ENCODE assay signal across 8 cellular contexts in genomic region chr18:59140287-59140885, GRCh38. TPM values are rescaled to one million over a fixed set of nuclear protein-coding genes. Genes with fewer than 3 reads are reported as not detected.
DNase-seq lines count a peak whose midpoint lies in the region; ATAC-seq and TF ChIP-seq lines count a peak whose summit lies in the region.

No MANE protein-coding gene starts in this region.

- H3K4me1 Mint-ChIP-seq in activated naive CD8-positive, alpha-beta T cell treated with anti-CD3 and anti-CD28 coated beads, Interleukin-2, amount 10 ng/mL, durations not matched to agents 7 days and 5 days = peaks cover 29% of the 10 kb centered on the region

- no peak overlapping the region for H2BK5ac ChIP-seq in trophoblast cell (ENCODE audit: low read depth, low read length, poor library complexity)

- no peak overlapping the region for H2AK5ac ChIP-seq in trophoblast cell (ENCODE audit: low read length)

- intact Hi-C loops in left ventricle myocardium inferior (cut with micrococcal nuclease) = no loop called here

- H2AFZ ChIP-seq in trophoblast cell (ENCODE audit: insufficient read depth, low read length, poor library complexity) = peak overlapping the region; percentile 73

- peaks cover 2% of the 10 kb centered on the region for H3K9me3 Mint-ChIP-seq in activated naive CD8-positive, alpha-beta T cell treated with anti-CD3 and anti-CD28 coated beads, Interleukin-2, amount 10 ng/mL, durations not matched to agents 7 days and 5 days

- no CpG with 5 or more reads among the region's 16 CpGs for WGBS in trophoblast cell (ENCODE audit: extremely low coverage, insufficient coverage, insufficient read length)

- ATAC-seq in activated naive CD8-positive, alpha-beta T cell treated with anti-CD3 and anti-CD28 coated beads, Interleukin-2, amount 10 ng/mL, durations not matched to agents 7 days and 5 days (ENCODE audit: low read depth) = no peak
- no peak for ATAC-seq in HG02970 (IDR thresholded peaks at IDR 0.05; ENCODE audit: low FRiP score, unreplicated experiment)

- H3K79me2 ChIP-seq in trophoblast cell (ENCODE audit: control insufficient read depth, insufficient read depth, low read length, poor library complexity) = no peaks in the 10 kb centered on the region

- no peak overlapping the region for H4K91ac ChIP-seq in trophoblast cell (ENCODE audit: low read depth, low read length)

- peak overlapping the region; percentile 91 for H3K4me3 Mint-ChIP-seq in activated naive CD8-positive, alpha-beta T cell treated with anti-CD3 and anti-CD28 coated beads, Interleukin-2, amount 10 ng/mL, durations not matched to agents 7 days and 5 days

- POLR2A ChIA-PET in activated naive CD8-positive, alpha-beta T cell treated with anti-CD3 and anti-CD28 coated beads, Interleukin-2, amount 10 ng/mL, durations not matched to agents 7 days and 5 days (lab: Charles Lee) = interaction anchor here (0.6 kb wide), 2 partner anchors 108 to 443 kb away, joined by 3 to 4 read pairs; no protein-coding TSS in a partner anchor

- H3K27ac Mint-ChIP-seq in activated naive CD8-positive, alpha-beta T cell treated with anti-CD3 and anti-CD28 coated beads, Interleukin-2, amount 10 ng/mL, durations not matched to agents 7 days and 5 days = peak overlapping the region; percentile 96

- no peak overlapping the region for H2BK12ac ChIP-seq in trophoblast cell (ENCODE audit: low read length)

- H3K4me3 ChIP-seq in GM12865 (ENCODE audit: low read depth, low read length) (peak overlapping the region; percentile 77), left ventricle myocardium inferior (peak overlapping the region; percentile 89), trophoblast cell (ENCODE audit: low read depth, low read length) (peak overlapping the region; percentile 95)

- H3K36me3 Mint-ChIP-seq in activated naive CD8-positive, alpha-beta T cell treated with anti-CD3 and anti-CD28 coated beads, Interleukin-2, amount 10 ng/mL, durations not matched to agents 7 days and 5 days = peaks cover 2% of the 10 kb centered on the region

- H3K9ac ChIP-seq in trophoblast cell (ENCODE audit: low read length) = no peak overlapping the region

- H2BK120ac ChIP-seq in trophoblast cell (ENCODE audit: insufficient read depth, low read length, poor library complexity) = no peak overlapping the region

- H3K4me2 ChIP-seq in trophoblast cell (ENCODE audit: low read length) = peak overlapping the region; percentile 96

- TF ChIP-seq CTCF in GM12865 (IDR thresholded peaks at IDR 0.05; ENCODE audit: insufficient read depth, low read depth, low read length, missing control alignments) = no peak
- TF ChIP-seq CTCF in left ventricle myocardium inferior (IDR thresholded peaks at IDR 0.05; ENCODE audit: borderline replicate concordance) = no peak

- H3K79me1 ChIP-seq in trophoblast cell (ENCODE audit: low read length) = peaks cover 2% of the 10 kb centered on the region

- peak overlapping the region; percentile 38 for H4K8ac ChIP-seq in trophoblast cell (ENCODE audit: low read depth, low read length)

- peaks cover 4% of the 10 kb centered on the region for H3K27me3 Mint-ChIP-seq in activated naive CD8-positive, alpha-beta T cell treated with anti-CD3 and anti-CD28 coated beads, Interleukin-2, amount 10 ng/mL, durations not matched to agents 7 days and 5 days

- in situ Hi-C loops in ACHN (cut with HindIII; ENCODE audit: low pct_ligation_motif_present, low pct_unique_long_range_greater_than_20kb, low sequenced_read_pairs) = no loop called here

- peaks cover 27% of the 10 kb centered on the region for H3K4me1 ChIP-seq in left ventricle myocardium inferior
- H3K4me1 ChIP-seq in trophoblast cell (ENCODE audit: control insufficient read depth in 1 of 2, insufficient read depth in 2 of 2, low read length in 2 of 2) = peaks cover 2 to 6% of the 10 kb centered on the region in 2 experiments

- H3K18ac ChIP-seq in trophoblast cell (ENCODE audit: low read length) = no peak overlapping the region

- H4K12ac ChIP-seq in trophoblast cell (ENCODE audit: low read depth, low read length) = no peak overlapping the region

- H3K23ac ChIP-seq in trophoblast cell (ENCODE audit: low read length) = no peak overlapping the region

- no peak overlapping the region for H3K4ac ChIP-seq in trophoblast cell (ENCODE audit: low read depth, low read length)

- TF ChIP-seq POLR2A in erythroblast (IDR thresholded peaks at IDR 0.05; ENCODE audit: low read length) = no peak

- H3K9me3 ChIP-seq in KOPT-K1 (ENCODE audit: insufficient read depth, low read length, poor library complexity, severe bottlenecking) = no peaks in the 10 kb centered on the region
- no peaks in the 10 kb centered on the region for H3K9me3 ChIP-seq in left ventricle myocardium inferior (replicated peaks)
- no peaks in the 10 kb centered on the region for H3K9me3 ChIP-seq in trophoblast cell (ENCODE audit: insufficient read depth, low read depth, low read length)

- no peak overlapping the region for H3K14ac ChIP-seq in trophoblast cell (ENCODE audit: low read length)

- H3K27ac ChIP-seq in KOPT-K1 (ENCODE audit: low read depth, low read length, poor library complexity, severe bottlenecking) = peak overlapping the region; percentile 78
- H3K27ac ChIP-seq in left ventricle myocardium inferior (replicated peaks) = peak overlapping the region; percentile 93
- H3K27ac ChIP-seq in trophoblast cell (ENCODE audit: low read depth, low read length) = no peak overlapping the region

- DNase-seq in ACHN = peak; percentile 54
- DNase-seq in GM12865 (ENCODE audit: low read depth) = no peak
- DNase-seq in activated naive CD8-positive, alpha-beta T cell treated with anti-CD3 and anti-CD28 coated beads, Interleukin-2, amount 10 ng/mL, durations not matched to agents 7 days and 5 days = no peak
- no peak for DNase-seq in left ventricle myocardium inferior
- peak in 1 of 2 donors; percentile 26 for DNase-seq in trophoblast cell
- DNase-seq in erythroblast (lab: John Stamatoyannopoulos, UW) = no peak

- H3K36me3 ChIP-seq in KOPT-K1 (ENCODE audit: insufficient read depth, low read length) (no peaks in the 10 kb centered on the region), left ventricle myocardium inferior (no peaks in the 10 kb centered on the region), trophoblast cell (ENCODE audit: control insufficient read depth in 1 of 2, insufficient read depth in 2 of 2, low read length in 2 of 2) (no peaks in the 10 kb centered on the region)

- H3K27me3 ChIP-seq in left ventricle myocardium inferior (ENCODE audit: low read depth) (peaks cover 15% of the 10 kb centered on the region), trophoblast cell (ENCODE audit: insufficient read depth, low read length) (no peaks in the 10 kb centered on the region)

RNA-seq across cellular contexts. Expression of gene SEC11C, which starts 0.7 kb away (rescaled TPM):
- 10 to 100 TPM; 38.4 to 39.9 TPM for total RNA-seq in activated naive CD8-positive, alpha-beta T cell treated with anti-CD3 and anti-CD28 coated beads, Interleukin-2, amount 10 ng/mL, durations not matched to agents 7 days and 5 days
- 24.4 TPM for total RNA-seq in left ventricle myocardium inferior
- 84.0 and 98.5 TPM in 2 replicates for polyA plus RNA-seq in trophoblast cell (2013)
